In the genomic region with DNA sequence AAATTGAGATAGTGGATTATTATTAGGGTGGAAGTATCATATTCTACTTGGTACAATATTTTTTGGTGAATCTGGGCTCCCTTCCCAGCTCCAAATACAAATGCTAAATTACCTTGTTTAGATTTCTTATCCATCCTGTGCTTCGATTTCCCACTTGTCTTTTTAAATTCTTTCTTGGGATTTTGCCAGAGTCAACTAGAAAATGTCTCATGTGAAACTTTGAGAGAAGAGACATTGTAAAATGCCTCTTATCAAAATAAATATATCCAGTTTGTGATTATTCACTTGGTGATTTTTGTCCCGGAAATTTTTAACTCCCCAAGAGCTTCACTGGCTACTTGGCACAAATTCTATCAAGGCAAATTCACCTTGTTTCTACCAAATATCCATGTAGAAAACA, we compare ENCODE assay signal across 27 cellular contexts.
"Had no signal": no experiment of that assay in that cellular context is flagged by ENCODE, and none has a peak within 500 bp of the region (broad histone marks: within the 10 kb centered on the region; RNA-seq: fewer than 3 reads in every experiment).

No MANE protein-coding gene starts in this region.

- ATAC-seq: activated CD4-positive, CD25-positive, alpha-beta regulatory T cell treated with anti-CD3 and anti-CD28 coated beads, Interleukin-2, amount 50 U/mL, for 24 hours; esophagus mucosa; foreskin keratinocyte; heart right ventricle; left lung; lower lobe of right lung; natural killer cell; right cardiac atrium had no signal

- H3K4me2 ChIP-seq: neural progenitor cell had no signal

- H3K4me1 ChIP-seq: foreskin keratinocyte, heart right ventricle, left lung, lower lobe of right lung, neural progenitor cell, spleen had no signal

- H3K27ac ChIP-seq: adrenal gland, brain microvascular endothelial cell, foreskin keratinocyte, heart right ventricle, left lung, lower lobe of right lung, neural progenitor cell, spleen, tibial nerve, VCaP had no signal

- H3K9ac ChIP-seq: neural progenitor cell had no signal

- H3K27me3 ChIP-seq: adrenal gland, brain microvascular endothelial cell, foreskin keratinocyte, heart right ventricle, left lung, neural progenitor cell, spleen, tibial nerve had no signal

- H2AFZ ChIP-seq: neural progenitor cell had no signal

- DNase-seq: activated CD4-positive, alpha-beta T cell treated with anti-CD3 and anti-CD28 coated beads for 48 hours; activated CD4-positive, alpha-beta T cell treated with anti-CD3 and anti-CD28 coated beads, Interleukin-2, amount 50 U/mL, for 48 hours; activated CD8-positive, alpha-beta memory T cell treated with anti-CD3 and anti-CD28 coated beads for 24 hours; activated effector memory CD4-positive, alpha-beta T cell treated with Interleukin-2 at 50 U/mL for 16 hours; activated naive CD4-positive, alpha-beta T cell treated with Interleukin-2 at 50 U/mL for 16 hours; adrenal gland; aorta; brain microvascular endothelial cell; caudate nucleus; foreskin keratinocyte; heart right ventricle; left lung; lower lobe of right lung; mesenchymal stem cell; natural killer cell; occipital lobe; posterior cingulate gyrus; right cardiac atrium; spleen; stimulated activated naive CD4-positive, alpha-beta T cell; T-helper 9 cell had no signal

- FAIRE-seq: TTC549 had no signal

- H3K36me3 ChIP-seq: adrenal gland, brain microvascular endothelial cell, heart right ventricle, left lung, lower lobe of right lung, neural progenitor cell, spleen, tibial nerve had no signal

- H3K4me3 ChIP-seq: adrenal gland, heart right ventricle, left lung, lower lobe of right lung, neural progenitor cell, spleen, tibial nerve had no signal

- H3K9me3 ChIP-seq: adrenal gland, left lung, lower lobe of right lung, tibial nerve had no signal
